8 cellular contexts compared by ENCODE assay signal in the genomic region with DNA sequence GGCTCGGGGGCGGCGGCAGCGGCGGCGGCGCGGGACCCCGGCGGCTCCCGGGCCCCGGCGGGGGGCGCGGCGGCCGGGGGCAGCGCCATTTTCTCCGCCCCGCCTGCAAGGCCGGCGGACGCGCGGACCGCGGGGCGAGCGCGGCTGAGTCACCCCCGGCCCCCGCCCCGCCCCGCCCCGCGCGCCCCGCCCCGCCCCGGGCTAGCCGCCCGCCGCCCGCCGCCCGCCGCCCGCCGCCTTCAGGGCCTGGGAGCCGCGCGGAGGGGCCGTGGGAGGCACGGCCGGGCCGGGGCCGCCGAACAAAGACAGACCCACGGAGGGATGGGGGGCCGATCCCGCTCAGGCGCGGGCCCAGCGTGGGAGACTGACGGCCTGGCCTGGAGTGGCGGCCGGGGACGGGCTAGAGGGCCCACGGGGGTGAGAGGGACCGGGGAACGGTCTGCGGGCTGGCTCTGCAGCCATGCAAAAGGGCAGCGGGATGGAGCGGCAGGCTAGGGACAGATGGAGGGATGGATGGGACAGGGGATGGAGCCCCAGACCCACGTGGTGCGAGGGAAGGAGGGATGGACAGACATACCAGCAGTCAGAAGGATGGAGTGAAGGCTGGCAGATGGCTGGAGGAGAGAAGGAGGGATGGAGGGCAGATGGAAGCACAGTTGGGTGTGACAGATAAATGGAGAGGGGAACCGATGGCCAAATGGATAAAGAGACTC. TPM values are rescaled to one million over a fixed set of nuclear protein-coding genes. Genes with fewer than 3 reads are reported as not detected.
DNase-seq lines count a peak whose midpoint lies in the region; ATAC-seq lines count a peak whose summit lies in the region.

A gene (minus strand): TSS at position 124 of the 713 bp plus-strand sequence. CDS start 35 bp downstream, at position 89.

- peaks cover 65% of the 10 kb centered on the region for H3K4me1 Mint-ChIP-seq in activated CD8-positive, alpha-beta memory T cell treated with anti-CD3 and anti-CD28 coated beads, Interleukin-2, amount 10 ng/mL, durations not matched to agents 7 days and 5 days

- H3K36me3 Mint-ChIP-seq in activated CD8-positive, alpha-beta memory T cell treated with anti-CD3 and anti-CD28 coated beads, Interleukin-2, amount 10 ng/mL, durations not matched to agents 7 days and 5 days = peaks cover 21% of the 10 kb centered on the region

- H3K9me3 Mint-ChIP-seq in activated CD8-positive, alpha-beta memory T cell treated with anti-CD3 and anti-CD28 coated beads, Interleukin-2, amount 10 ng/mL, durations not matched to agents 7 days and 5 days (ENCODE audit: low read depth) = no peaks in the 10 kb centered on the region

- H3K9me3 ChIP-seq in BLaER1 treated with 17β-estradiol and CSF1 and Interleukin-3, amounts not matched to agents 10 nM and 100 nM (replicated peaks in 1 of 11) = no peaks in the 10 kb centered on the region
- H3K9me3 ChIP-seq in KOPT-K1 (ENCODE audit: insufficient read depth, low read length, poor library complexity, severe bottlenecking) (no peaks in the 10 kb centered on the region), esophagus (ENCODE audit: control insufficient read depth in 2 of 2, insufficient read depth in 1 of 2, low read depth in 1 of 2, low read length in 1 of 2) (no peaks in the 10 kb centered on the region), muscle layer of duodenum (ENCODE audit: control insufficient read depth in 1 of 2, low read length in 2 of 2) (no peaks in the 10 kb centered on the region), thymus (ENCODE audit: control insufficient read depth) (no peaks in the 10 kb centered on the region)

- H4K20me1 ChIP-seq in BLaER1 treated with 17β-estradiol and CSF1 and Interleukin-3, amounts not matched to agents 10 nM and 100 nM = peaks cover 0 to 11% (median 0%) of the 10 kb centered on the region in 11 experiments; a peak in 5 of 22 replicates

- no peaks in the 10 kb centered on the region for H3K36me3 ChIP-seq in BLaER1 treated with 17β-estradiol and CSF1 and Interleukin-3, amounts not matched to agents 10 nM and 100 nM
- no peaks in the 10 kb centered on the region for H3K36me3 ChIP-seq in KOPT-K1 (ENCODE audit: insufficient read depth, low read length)
- H3K36me3 ChIP-seq in esophagus (ENCODE audit: control insufficient read depth in 2 of 2, insufficient read depth in 2 of 2, low read length in 1 of 2) = no peaks in the 10 kb centered on the region
- no peaks in the 10 kb centered on the region for H3K36me3 ChIP-seq in muscle layer of duodenum (ENCODE audit: control insufficient read depth in 1 of 2, insufficient read depth in 2 of 2, low read length in 2 of 2)
- no peaks in the 10 kb centered on the region for H3K36me3 ChIP-seq in thymus (ENCODE audit: control insufficient read depth, insufficient read depth)

- peak within 1 kb of the TSS; percentile 42 to 74 (median 58); a peak in 19 of 22 replicates for H3K27ac ChIP-seq in BLaER1 treated with 17β-estradiol and CSF1 and Interleukin-3, amounts not matched to agents 10 nM and 100 nM
- H3K27ac ChIP-seq in KOPT-K1 (ENCODE audit: low read depth, low read length, poor library complexity, severe bottlenecking) (peak within 1 kb of the TSS; percentile 11), esophagus (ENCODE audit: low read depth in 2 of 2, low read length in 1 of 2) (peak within 1 kb of the TSS; percentile 69 to 83), muscle layer of duodenum (ENCODE audit: low read length) (no peak within 1 kb of the TSS), thymus (ENCODE audit: low read depth) (peak within 1 kb of the TSS; percentile 82)

- H3K27me3 Mint-ChIP-seq in activated CD8-positive, alpha-beta memory T cell treated with anti-CD3 and anti-CD28 coated beads, Interleukin-2, amount 10 ng/mL, durations not matched to agents 7 days and 5 days = no peaks in the 10 kb centered on the region

- peak within 1 kb of the TSS; percentile 91 to 100 (median 99) for H3K4me2 ChIP-seq in BLaER1 treated with 17β-estradiol and CSF1 and Interleukin-3, amounts not matched to agents 10 nM and 100 nM

- peaks cover 21 to 46% (median 37%) of the 10 kb centered on the region in 10 experiments for H3K4me1 ChIP-seq in BLaER1 treated with 17β-estradiol and CSF1 and Interleukin-3, amounts not matched to agents 10 nM and 100 nM
- H3K4me1 ChIP-seq in esophagus (ENCODE audit: control insufficient read depth in 2 of 2, insufficient read depth in 2 of 2, low read length in 1 of 2) (peaks cover 3 to 5% of the 10 kb centered on the region in 2 donors), muscle layer of duodenum (ENCODE audit: control insufficient read depth in 1 of 2, insufficient read depth in 2 of 2, low read length in 2 of 2) (peaks cover 12 to 16% of the 10 kb centered on the region in 2 donors), thymus (ENCODE audit: control insufficient read depth, insufficient read depth, low read length) (peaks cover 29% of the 10 kb centered on the region)

- peak; percentile 44 for ATAC-seq in GM19397 (IDR thresholded peaks at IDR 0.05; ENCODE audit: unreplicated experiment)
- peak; percentile 56 for ATAC-seq in activated CD8-positive, alpha-beta memory T cell treated with anti-CD3 and anti-CD28 coated beads, Interleukin-2, amount 10 ng/mL, durations not matched to agents 7 days and 5 days

- H3K9ac ChIP-seq in BLaER1 treated with 17β-estradiol and CSF1 and Interleukin-3, amounts not matched to agents 10 nM and 100 nM = peak within 1 kb of the TSS; percentile 67 to 84 (median 79)

- CTCF ChIA-PET in activated CD8-positive, alpha-beta memory T cell treated with anti-CD3 and anti-CD28 coated beads, Interleukin-2, amount 10 ng/mL, durations not matched to agents 7 days and 5 days (lab: Charles Lee) = interaction anchor here (1.1 to 5.0 kb wide), 5 partner anchors 10 to 150 kb away, joined by 3 to 26 read pairs (median 4); no protein-coding TSS in a partner anchor

- H3K27me3 ChIP-seq in BLaER1 treated with 17β-estradiol and CSF1 and Interleukin-3, amounts not matched to agents 10 nM and 100 nM = peaks cover 48 to 57% (median 51%) of the 10 kb centered on the region in 11 experiments
- no peaks in the 10 kb centered on the region for H3K27me3 ChIP-seq in esophagus (ENCODE audit: control insufficient read depth in 1 of 2, insufficient read depth in 2 of 2, low read length in 2 of 2)
- H3K27me3 ChIP-seq in muscle layer of duodenum (ENCODE audit: low read depth, low read length) = no peaks in the 10 kb centered on the region
- H3K27me3 ChIP-seq in thymus (ENCODE audit: control insufficient read depth, insufficient read depth) = no peaks in the 10 kb centered on the region

- H3K4me3 ChIP-seq in BLaER1 treated with 17β-estradiol and CSF1 and Interleukin-3, amounts not matched to agents 10 nM and 100 nM = peak within 1 kb of the TSS; percentile 70 to 96 (median 84)
- H3K4me3 ChIP-seq in esophagus (ENCODE audit: low read depth in 1 of 2, low read length in 2 of 2) (peak within 1 kb of the TSS; percentile 83 to 89), muscle layer of duodenum (ENCODE audit: low read depth in 1 of 2, low read length in 2 of 2) (peak within 1 kb of the TSS; percentile 85), thymus (ENCODE audit: low read length) (peak within 1 kb of the TSS; percentile 85)

- WGBS in esophagus, 2 donors = 3 to 4% methylated on average over 45 to 77 of the region's 77 CpGs
- 4% methylated on average over 70 of the region's 77 CpGs for WGBS in thymus

- DNase-seq in activated CD8-positive, alpha-beta memory T cell treated with anti-CD3 and anti-CD28 coated beads, Interleukin-2, amount 10 ng/mL, durations not matched to agents 7 days and 5 days = peak; percentile 54
- DNase-seq in NCI-H2029 treated with DMSO at 0.1 percent for 48 hours (lab: John Stamatoyannopoulos, UW) = no peak

- H3K4me3 Mint-ChIP-seq in activated CD8-positive, alpha-beta memory T cell treated with anti-CD3 and anti-CD28 coated beads, Interleukin-2, amount 10 ng/mL, durations not matched to agents 7 days and 5 days = peak within 1 kb of the TSS; percentile 97

- peak within 1 kb of the TSS; percentile 96 for H3K27ac Mint-ChIP-seq in activated CD8-positive, alpha-beta memory T cell treated with anti-CD3 and anti-CD28 coated beads, Interleukin-2, amount 10 ng/mL, durations not matched to agents 7 days and 5 days

RNA-seq across cellular contexts. Expression of the gene that starts here (rescaled TPM):
- 10 to 100 TPM; 56.5 to 61.9 TPM for total RNA-seq in activated CD8-positive, alpha-beta memory T cell treated with anti-CD3 and anti-CD28 coated beads, Interleukin-2, amount 10 ng/mL, durations not matched to agents 7 days and 5 days
- polyA plus RNA-seq in esophagus = 1 to 10 TPM; 5.2 to 6.7 TPM
- 13.7 TPM for polyA plus RNA-seq in thymus
